ENCODE assay signal across 25 cellular contexts in genomic region chr5:60955239-60955638, GRCh38.
"Had no signal": no experiment of that assay in that cellular context is flagged by ENCODE, and none has a peak within 500 bp of the region (broad histone marks: within the 10 kb centered on the region; RNA-seq: fewer than 3 reads in every experiment).

No MANE protein-coding gene starts in this region.

- H3K4me3 ChIP-seq: left ventricle myocardium inferior, lung, mucosa of descending colon, ovary, right atrium auricular region, skin epidermis, stomach, testis, thyroid gland, transverse colon, upper lobe of left lung, vagina had no signal

- H3K9me3 ChIP-seq: mucosa of descending colon, ovary, testis, thyroid gland, upper lobe of left lung, vagina had no signal

- H3K4me1 ChIP-seq: right atrium auricular region, stomach, testis, thyroid gland, transverse colon, upper lobe of left lung, vagina had no signal

- DNase-seq: hypothalamus; immature natural killer cell; islet precursor cell; left ventricle myocardium inferior; mesendoderm; mucosa of descending colon; naive thymus-derived CD4-positive, alpha-beta T cell; ovary; stimulated activated CD4-positive, alpha-beta T cell treated with anti-CD3 and anti-CD28 coated beads, Interleukin-12 subunit alpha, Interleukin-12 subunit beta, amount 100 ng/mL, for 4 hours; stimulated activated CD4-positive, alpha-beta T cell treated with anti-CD3 and anti-CD28 coated beads, Interleukin-15, amount 100 ng/mL, for 24 hours; stimulated activated CD4-positive, alpha-beta T cell treated with anti-CD3 and anti-CD28 coated beads, Interleukin-2, amount 100 ng/mL, for 24 hours; stimulated activated CD4-positive, alpha-beta T cell treated with anti-CD3 and anti-CD28 coated beads, Interleukin-4, amount 100 ng/mL, for 1 hour; stimulated activated naive B cell treated with anti-CD40 and anti-IgM and Interleukin-4, amounts not matched to agents 10 μg/mL and 1 μg/mL and 100 μg/mL, for 72 hours; stimulated activated naive CD8-positive, alpha-beta T cell treated with anti-CD3 and anti-CD28 coated beads, Interleukin-15, Interleukin-2, amounts not matched to agents 100 U/mL and 50 U/mL, for 24 hours; stomach; testis; thyroid gland; transverse colon; upper lobe of left lung had no signal

- H3K27ac ChIP-seq: left ventricle myocardium inferior, ovary, right atrium auricular region, skin epidermis, stomach, testis, thyroid gland, transverse colon, upper lobe of left lung, vagina had no signal

- H3K27me3 ChIP-seq: ovary, right atrium auricular region, stomach, testis, thyroid gland, transverse colon, upper lobe of left lung, vagina had no signal

- H3K36me3 ChIP-seq: left ventricle myocardium inferior, ovary, right atrium auricular region, stomach, thyroid gland, transverse colon, upper lobe of left lung, vagina had no signal

- ATAC-seq: mucosa of descending colon; naive thymus-derived CD4-positive, alpha-beta T cell; natural killer cell treated with Interleukin-12 subunit alpha and Interleukin-12 subunit beta and Interleukin-15 and Interleukin-18, amount 100 ng/mL, for 72 hours; sciatic nerve; stimulated activated naive B cell treated with anti-CD40 and anti-IgM and Interleukin-4, amounts not matched to agents 10 μg/mL and 1 μg/mL and 100 μg/mL, for 72 hours; stimulated activated naive CD8-positive, alpha-beta T cell treated with anti-CD3 and anti-CD28 coated beads, Interleukin-15, Interleukin-2, amounts not matched to agents 100 U/mL and 50 U/mL, for 24 hours had no signal
